ENCODE assay signal across 15 cellular contexts in genomic region chr13:23674795-23675640, GRCh38.
DNase-seq lines count a peak whose midpoint lies in the region; ATAC-seq and TF ChIP-seq lines count a peak whose summit lies in the region.
"Had no signal": no experiment of that assay in that cellular context is flagged by ENCODE, and none has a peak within 500 bp of the region (broad histone marks: within the 10 kb centered on the region; RNA-seq: fewer than 3 reads in every experiment).

No MANE protein-coding gene starts in this region.

- peaks cover 60% of the 10 kb centered on the region for H3K36me3 Mint-ChIP-seq in Caco-2 (ENCODE audit: insufficient read depth, unreplicated experiment)
- no peaks in the 10 kb centered on the region for H3K36me3 Mint-ChIP-seq in activated naive CD8-positive, alpha-beta T cell treated with anti-CD3 and anti-CD28 coated beads, Interleukin-2, amount 50 U/mL, for 24 hours (ENCODE audit: low read depth)
- H3K36me3 Mint-ChIP-seq: memory B cell had no signal

- DNase-seq in Caco-2 = peak in 1 of 2 experiments; percentile 36
- DNase-seq in HPDE6-E6E7 (ENCODE audit: extremely low spot score) = peak; percentile 31
- peak; percentile 90 for DNase-seq in amniotic epithelial cell (ENCODE audit: low read depth)
- DNase-seq in hepatic stellate cell (ENCODE audit: low spot score) = peak; percentile 78
- no peak for DNase-seq in sciatic nerve (ENCODE audit: low spot score)
- DNase-seq in superior temporal gyrus (ENCODE audit: extremely low spot score) = no peak
- DNase-seq in activated naive CD4-positive, alpha-beta T cell treated with Interleukin-2 at 50 U/mL for 16 hours = no peak
- DNase-seq in activated naive CD8-positive, alpha-beta T cell treated with anti-CD3 and anti-CD28 coated beads, Interleukin-2, amount 50 U/mL, for 24 hours = no peak
- DNase-seq: activated gamma-delta T cell treated with Interleukin-2 at 50 U/mL for 16 hours; heart right ventricle; NCI-H1417 treated with DMSO at 0.1 percent for 48 hours; NCI-H774; stimulated activated CD4-positive, alpha-beta T cell treated with anti-CD3 and anti-CD28 coated beads, Interleukin-4, amount 100 ng/mL, for 4 hours had no signal

- peaks cover 3% of the 10 kb centered on the region for H3K36me3 ChIP-seq in Caco-2 (ENCODE audit: control insufficient read depth, insufficient read depth, low read length)

- H3K9me3 ChIP-seq in Caco-2 = peaks cover 7% of the 10 kb centered on the region

- H3K27me3 Mint-ChIP-seq in Caco-2 (ENCODE audit: insufficient read depth, unreplicated experiment) = no peaks in the 10 kb centered on the region
- H3K27me3 Mint-ChIP-seq in activated naive CD8-positive, alpha-beta T cell treated with anti-CD3 and anti-CD28 coated beads, Interleukin-2, amount 50 U/mL, for 24 hours = peaks cover 8% of the 10 kb centered on the region

- BruUV-seq in Caco-2 (replicated peaks; lab: Mats Ljungman, UMichigan) = no TSS peak

- intact Hi-C loops in Caco-2 (cut with micrococcal nuclease; ENCODE audit: unreplicated experiment) (no loop called here), sciatic nerve (cut with DNase I) (no loop called here)

- peak overlapping the region; percentile 15 for H3K27ac Mint-ChIP-seq in Caco-2 (ENCODE audit: unreplicated experiment)
- no peak overlapping the region for H3K27ac Mint-ChIP-seq in activated naive CD8-positive, alpha-beta T cell treated with anti-CD3 and anti-CD28 coated beads, Interleukin-2, amount 50 U/mL, for 24 hours
- H3K27ac Mint-ChIP-seq: memory B cell had no signal

- no peak for TF ChIP-seq CTCF in Caco-2 (IDR thresholded peaks at IDR 0.05; ENCODE audit: insufficient read depth in 1 of 2, low read depth in 1 of 2, low read length in 1 of 2, severe bottlenecking in 1 of 2, unreplicated experiment in 1 of 2)

- no peak for ATAC-seq in sciatic nerve
- ATAC-seq in activated naive CD8-positive, alpha-beta T cell treated with anti-CD3 and anti-CD28 coated beads, Interleukin-2, amount 50 U/mL, for 24 hours = no peak
- ATAC-seq: heart right ventricle had no signal

- no peak overlapping the region for H3K4me3 Mint-ChIP-seq in Caco-2 (ENCODE audit: unreplicated experiment)
- no peak overlapping the region for H3K4me3 Mint-ChIP-seq in activated naive CD8-positive, alpha-beta T cell treated with anti-CD3 and anti-CD28 coated beads, Interleukin-2, amount 50 U/mL, for 24 hours
- H3K4me3 Mint-ChIP-seq: memory B cell had no signal

- POLR2A ChIA-PET in Caco-2 (lab: Charles Lee) = no interaction called here

- H3K27me3 ChIP-seq in Caco-2 (replicated peaks; ENCODE audit: control insufficient read depth, insufficient read depth, low read length) = no peaks in the 10 kb centered on the region
- H3K27me3 ChIP-seq: heart right ventricle had no signal

- no peak overlapping the region for H3K4me3 ChIP-seq in Caco-2 (ENCODE audit: low read depth, low read length)
- H3K4me3 ChIP-seq: heart right ventricle had no signal

- no peaks in the 10 kb centered on the region for H3K9me3 Mint-ChIP-seq in Caco-2 (ENCODE audit: unreplicated experiment)
- no peaks in the 10 kb centered on the region for H3K9me3 Mint-ChIP-seq in activated naive CD8-positive, alpha-beta T cell treated with anti-CD3 and anti-CD28 coated beads, Interleukin-2, amount 50 U/mL, for 24 hours
- H3K9me3 Mint-ChIP-seq: memory B cell had no signal

- 0 out of 2 replicates have a peak, but pooled peaks cover 3% of the 10 kb centered on the region for H3K4me1 ChIP-seq in Caco-2
- H3K4me1 ChIP-seq: parathyroid adenoma had no signal

- H3K4me1 Mint-ChIP-seq in Caco-2 (ENCODE audit: low read depth, unreplicated experiment) = no peaks in the 10 kb centered on the region
- H3K4me1 Mint-ChIP-seq in activated naive CD8-positive, alpha-beta T cell treated with anti-CD3 and anti-CD28 coated beads, Interleukin-2, amount 50 U/mL, for 24 hours = peaks cover 10% of the 10 kb centered on the region
- H3K4me1 Mint-ChIP-seq: memory B cell had no signal

- CTCF ChIA-PET in Caco-2 (lab: Charles Lee) = no interaction called here

Comparison
In these comparisons a context has a peak if more than half of its experiments do, and no peak if none do; other contexts are left out.
1. DNase-seq: peak in HPDE6-E6E7 (single experiment), amniotic epithelial cell (single experiment) and hepatic stellate cell (single experiment); none in sciatic nerve (single experiment), superior temporal gyrus (single experiment), activated naive CD4-positive, alpha-beta T cell treated with Interleukin-2 at 50 U/mL for 16 hours (single experiment) and activated naive CD8-positive, alpha-beta T cell treated with anti-CD3 and anti-CD28 coated beads, Interleukin-2, amount 50 U/mL, for 24 hours (single experiment).